Comparison of ENCODE assay signal across 11 cellular contexts in genomic region chr2:240374085-240374907, GRCh38.
DNase-seq lines count a peak whose midpoint lies in the region; ATAC-seq, FAIRE-seq and TF ChIP-seq lines count a peak whose summit lies in the region.
"Had no signal": no experiment of that assay in that cellular context is flagged by ENCODE, and none has a peak within 500 bp of the region (broad histone marks: within the 10 kb centered on the region; RNA-seq: fewer than 3 reads in every experiment).

No MANE protein-coding gene starts in this region.

- DNase-seq in HTR-8/SVneo (ENCODE audit: insufficient read length, low spot score) (peak; percentile 92), coronary artery (ENCODE audit: low spot score) (peak; percentile 93), upper lobe of right lung (peak; percentile 75), type B pancreatic cell (ENCODE audit: extremely low spot score, unreplicated experiment) (no peak)
- DNase-seq in activated naive CD4-positive, alpha-beta T cell treated with Interleukin-2 at 50 U/mL for 16 hours: no peak
- DNase-seq in effector memory CD8-positive, alpha-beta T cell: no peak
- DNase-seq: activated CD8-positive, alpha-beta T cell treated with anti-CD3 and anti-CD28 coated beads, Interleukin-2, amount 10 ng/mL, durations not matched to agents 7 days and 5 days; NCI-H510A had no signal

- H3K9me3 Mint-ChIP-seq in type B pancreatic cell: no peaks in the 10 kb centered on the region
- H3K9me3 Mint-ChIP-seq in effector memory CD8-positive, alpha-beta T cell: no peaks in the 10 kb centered on the region

- H3K27ac ChIP-seq in coronary artery: peak overlapping the region; percentile 78 to 96
- peak overlapping the region; percentile 25 to 41 for H3K27ac ChIP-seq in liver (ENCODE audit: low read depth in 1 of 2, low read length in 2 of 2)
- peak overlapping the region; percentile 65 for H3K27ac ChIP-seq in upper lobe of right lung

- H3K4me3 Mint-ChIP-seq in type B pancreatic cell: no peak overlapping the region
- no peak overlapping the region for H3K4me3 Mint-ChIP-seq in effector memory CD8-positive, alpha-beta T cell
- H3K4me3 Mint-ChIP-seq: activated CD8-positive, alpha-beta T cell treated with anti-CD3 and anti-CD28 coated beads, Interleukin-2, amount 10 ng/mL, durations not matched to agents 7 days and 5 days had no signal

- no peak for TF ChIP-seq RAD21 in liver (IDR thresholded peaks at IDR 0.05)

- H3K27me3 ChIP-seq in liver (ENCODE audit: control insufficient read depth in 4 of 4, insufficient read depth in 4 of 4, low read length in 3 of 4) (no peaks in the 10 kb centered on the region), upper lobe of right lung (no peaks in the 10 kb centered on the region)

- ATAC-seq in upper lobe of right lung: peak; percentile 67
- ATAC-seq in HG03442 (IDR thresholded peaks at IDR 0.05; ENCODE audit: unreplicated experiment): no peak
- no peak for ATAC-seq in effector memory CD8-positive, alpha-beta T cell (replicated peaks)
- ATAC-seq: activated CD8-positive, alpha-beta T cell treated with anti-CD3 and anti-CD28 coated beads, Interleukin-2, amount 10 ng/mL, durations not matched to agents 7 days and 5 days had no signal

- peak; percentile 97 for FAIRE-seq in HTR-8/SVneo (lab: Jason Lieb, UNC)
- FAIRE-seq: GM18507 had no signal

- H3K27ac Mint-ChIP-seq in type B pancreatic cell: no peak overlapping the region
- H3K27ac Mint-ChIP-seq in effector memory CD8-positive, alpha-beta T cell: no peak overlapping the region
- H3K27ac Mint-ChIP-seq: activated CD8-positive, alpha-beta T cell treated with anti-CD3 and anti-CD28 coated beads, Interleukin-2, amount 10 ng/mL, durations not matched to agents 7 days and 5 days had no signal

- H3K4me1 Mint-ChIP-seq in type B pancreatic cell (ENCODE audit: unreplicated experiment): no peaks in the 10 kb centered on the region
- no peaks in the 10 kb centered on the region for H3K4me1 Mint-ChIP-seq in effector memory CD8-positive, alpha-beta T cell (ENCODE audit: low read depth in 2 of 2)

- H3K9ac ChIP-seq in liver (ENCODE audit: low read depth in 1 of 2, low read length in 2 of 2): no peak overlapping the region

- intact Hi-C loops in upper lobe of right lung (cut with DNase I): no loop called here

- TF ChIP-seq CTCF in coronary artery (IDR thresholded peaks at IDR 0.05) (no peak), liver (IDR thresholded peaks at IDR 0.05; ENCODE audit: low read depth, low read length, missing input control) (no peak), upper lobe of right lung (IDR thresholded peaks at IDR 0.05) (no peak), type B pancreatic cell (conservative IDR thresholded peaks at IDR 0.05) (no peak)

- H3K4me3 ChIP-seq in coronary artery (peak overlapping the region; percentile 6), liver (ENCODE audit: low read depth in 1 of 3, low read length in 3 of 3) (no peak overlapping the region), upper lobe of right lung (no peak overlapping the region)

- WGBS in liver: 73% methylated on average over 22 of the region's 22 CpGs

- peaks cover 4% of the 10 kb centered on the region for H3K27me3 Mint-ChIP-seq in type B pancreatic cell
- H3K27me3 Mint-ChIP-seq in effector memory CD8-positive, alpha-beta T cell: peaks cover 13 to 48% of the 10 kb centered on the region in 2 donors

- H3K9me3 ChIP-seq in liver (ENCODE audit: control insufficient read depth in 4 of 4, low read length in 3 of 4): no peaks in the 10 kb centered on the region
- no peaks in the 10 kb centered on the region for H3K9me3 ChIP-seq in upper lobe of right lung

- no peaks in the 10 kb centered on the region for H3K36me3 Mint-ChIP-seq in type B pancreatic cell
- H3K36me3 Mint-ChIP-seq in effector memory CD8-positive, alpha-beta T cell (ENCODE audit: insufficient read depth): peaks cover 3% of the 10 kb centered on the region

- H3K4me1 ChIP-seq in liver (ENCODE audit: control insufficient read depth in 4 of 4, insufficient read depth in 4 of 4, low read length in 3 of 4) (peaks cover 4 to 13% (median 8%) of the 10 kb centered on the region in 4 donors), upper lobe of right lung (peaks cover 12% of the 10 kb centered on the region)

- H3K36me3 ChIP-seq in liver (ENCODE audit: control insufficient read depth in 4 of 4, insufficient read depth in 3 of 4, low read depth in 1 of 4, low read length in 3 of 4) (no peaks in the 10 kb centered on the region), upper lobe of right lung (no peaks in the 10 kb centered on the region)

TF ChIP-seq in liver, 16 proteins besides CTCF, POLR2A, EP300 and RAD21:
- TF ChIP-seq RXRA (IDR thresholded peaks at IDR 0.05): peak in 1 of 2 donors; percentile 37
- TF ChIP-seq ZBTB33 (IDR thresholded peaks at IDR 0.05): no peak
- TF ChIP-seq FOXA2 (IDR thresholded peaks at IDR 0.05): no peak
- peak; percentile 18 for TF ChIP-seq NR2F2 (IDR thresholded peaks at IDR 0.05)
- no peak for TF ChIP-seq JUND (IDR thresholded peaks at IDR 0.05)
- no peak for TF ChIP-seq MAX (IDR thresholded peaks at IDR 0.05)
- TF ChIP-seq ATF3 (IDR thresholded peaks at IDR 0.05): no peak
- TF ChIP-seq FOXA1 (IDR thresholded peaks at IDR 0.05): no peak
- TF ChIP-seq HNF4A (conservative IDR thresholded peaks at IDR 0.05): no peak

Comparison
In these comparisons a context has a peak if more than half of its experiments do, and no peak if none do; other contexts are left out.
1. DNase-seq: peak in HTR-8/SVneo (single experiment), coronary artery (single experiment) and upper lobe of right lung (single experiment); none in activated naive CD4-positive, alpha-beta T cell treated with Interleukin-2 at 50 U/mL for 16 hours (single experiment), type B pancreatic cell (single experiment) and effector memory CD8-positive, alpha-beta T cell (0 of 3).
2. H3K27ac ChIP-seq: peak in every context shown above with its lines; median percentile 87 in coronary artery; 65 in upper lobe of right lung; 33 in liver.